20 cellular contexts compared by ENCODE assay signal in the genomic region with DNA sequence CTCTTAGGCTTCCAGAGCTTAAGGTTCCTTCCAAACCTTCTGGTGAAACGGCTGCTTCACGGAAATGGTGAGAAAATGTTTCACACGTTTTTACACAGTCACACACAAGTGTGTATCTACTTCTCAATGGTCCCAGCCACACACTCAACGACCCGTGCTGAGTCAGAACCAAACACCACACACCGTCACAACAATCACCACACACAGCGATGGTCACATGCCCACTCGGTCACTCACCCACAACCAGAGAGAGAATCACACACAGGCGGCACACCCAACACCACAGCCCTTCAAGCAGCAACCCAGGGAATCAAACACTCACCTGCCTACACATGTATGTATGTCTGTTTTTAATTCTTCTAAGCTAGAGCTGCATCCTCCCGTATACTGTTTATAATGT.
"Had no signal": no experiment of that assay in that cellular context is flagged by ENCODE, and none has a peak within 500 bp of the region (broad histone marks: within the 10 kb centered on the region; RNA-seq: fewer than 3 reads in every experiment).

No MANE protein-coding gene starts in this region.

- H3K27me3 Mint-ChIP-seq: T-cell had no signal

- H3K36me3 ChIP-seq: heart left ventricle, right lobe of liver, stomach, suprapubic skin, transverse colon, uterus had no signal

- FAIRE-seq: keratinocyte, TTC549 had no signal

- H3K27me3 ChIP-seq: body of pancreas, heart left ventricle, right lobe of liver, stomach, suprapubic skin, transverse colon, uterus had no signal

- DNase-seq: activated CD4-positive, alpha-beta T cell treated with anti-CD3 and anti-CD28 coated beads for 1 hour; activated naive CD4-positive, alpha-beta T cell treated with anti-CD3 and anti-CD28 coated beads, Interleukin-2, amount 50 U/mL, for 16 hours; anterior cingulate cortex; body of pancreas; heart left ventricle; left colon; nephron progenitor cell; occipital lobe; right lobe of liver; stimulated activated CD4-positive, alpha-beta T cell treated with anti-CD3 and anti-CD28 coated beads, Interleukin-1b, Interleukin-23, amount 100 ng/mL, for 48 hours; stomach; T-cell; transverse colon; uterus had no signal

- H3K4me3 Mint-ChIP-seq: memory B cell; nephron progenitor cell; T-cell; T-helper 2 cell treated with Interferon-gamma antibody and Interleukin-4, amounts not matched to agents 5 μg/mL and 100 μg/mL, for 36 hours had no signal

- H3K4me3 ChIP-seq: body of pancreas, heart left ventricle, right lobe of liver, skin epidermis, stomach, suprapubic skin, transverse colon, uterus had no signal

- H3K4me1 Mint-ChIP-seq: nephron progenitor cell, T-cell had no signal

- H3K9me3 Mint-ChIP-seq: memory B cell; nephron progenitor cell; T-cell; T-helper 2 cell treated with Interferon-gamma antibody and Interleukin-4, amounts not matched to agents 5 μg/mL and 100 μg/mL, for 36 hours had no signal

- ATAC-seq: body of pancreas, heart left ventricle, left colon, right lobe of liver, T-cell had no signal

- H3K27ac Mint-ChIP-seq: memory B cell; nephron progenitor cell; T-cell; T-helper 2 cell treated with Interferon-gamma antibody and Interleukin-4, amounts not matched to agents 5 μg/mL and 100 μg/mL, for 36 hours had no signal
